Comparison of ENCODE assay signal across 18 cellular contexts in genomic region chr21:42500736-42501135, GRCh38. TPM values are rescaled to one million over a fixed set of nuclear protein-coding genes. Genes with fewer than 3 reads are reported as not detected.
DNase-seq lines count a peak whose midpoint lies in the region; ATAC-seq and TF ChIP-seq lines count a peak whose summit lies in the region.
"Had no signal": no experiment of that assay in that cellular context is flagged by ENCODE, and none has a peak within 500 bp of the region (broad histone marks: within the 10 kb centered on the region; RNA-seq: fewer than 3 reads in every experiment).

No MANE protein-coding gene starts in this region.

- no peak overlapping the region for H4K5ac ChIP-seq in H9 (ENCODE audit: insufficient read length, low read depth, low read length)

- H3K4me2 ChIP-seq in PC-9 (peak overlapping the region; percentile 30), neural cell (ENCODE audit: low read length) (no peak overlapping the region), H9 (ENCODE audit: insufficient read depth, insufficient read length, low read length) (no peak overlapping the region)
- H3K4me2 ChIP-seq: BLaER1 treated with 17β-estradiol and CSF1 and Interleukin-3, amounts not matched to agents 10 nM and 100 nM had no signal

- no peak for TF ChIP-seq RAD21 in Ishikawa (IDR thresholded peaks at IDR 0.05; ENCODE audit: low read depth)
- no peak for TF ChIP-seq RAD21 in neural cell (conservative IDR thresholded peaks at IDR 0.05)

- H3K18ac ChIP-seq in H9 (ENCODE audit: insufficient read length, low read depth, low read length): no peak overlapping the region

- POLR2A ChIA-PET in PC-9 (lab: Charles Lee; ENCODE audit: unreplicated experiment): interaction anchor here (0.6 to 0.7 kb wide), 2 partner anchors 35 to 93 kb away, joined by 6 to 8 read pairs; no protein-coding TSS in a partner anchor

- H3K4me1 ChIP-seq in PC-9 (replicated peaks; ENCODE audit: insufficient read depth) (peaks cover 27% of the 10 kb centered on the region), H9 (ENCODE audit: insufficient read depth, low read length) (no peaks in the 10 kb centered on the region)

- TF ChIP-seq CTCF in PC-9 (conservative IDR thresholded peaks at IDR 0.05) (no peak), epithelial cell of esophagus (IDR thresholded peaks at IDR 0.05; ENCODE audit: insufficient read depth, low read depth, low read length, missing control alignments) (no peak), neural cell (IDR thresholded peaks at IDR 0.05; ENCODE audit: poor library complexity, severe bottlenecking) (no peak), H9 (conservative IDR thresholded peaks at IDR 0.05) (no peak)

- H3K79me1 ChIP-seq in H9 (ENCODE audit: insufficient read depth, low read depth, low read length, poor library complexity, severe bottlenecking): no peaks in the 10 kb centered on the region

- no peak overlapping the region for H2BK120ac ChIP-seq in H9 (ENCODE audit: low read depth, low read length, poor library complexity, severe bottlenecking)

- H3K27me3 Mint-ChIP-seq in H9 (ENCODE audit: low read depth): peaks cover under 1% of the 10 kb centered on the region

- no peak overlapping the region for H2BK5ac ChIP-seq in H9 (ENCODE audit: insufficient read length, low read length)

- no TSS peak for BruUV-seq in PC-9 (replicated peaks; lab: Mats Ljungman, UMichigan)

- H3K23me2 ChIP-seq in H9 (ENCODE audit: insufficient read length, low read depth, low read length, poor library complexity, severe bottlenecking): peaks cover 10% of the 10 kb centered on the region

- H3K27me3 ChIP-seq in PC-9 (ENCODE audit: insufficient read depth, low read depth) (no peaks in the 10 kb centered on the region), neural cell (ENCODE audit: insufficient read depth, low read depth, low read length) (no peaks in the 10 kb centered on the region), H9 (ENCODE audit: insufficient read depth, low read length) (no peaks in the 10 kb centered on the region)
- H3K27me3 ChIP-seq: BLaER1 treated with 17β-estradiol and CSF1 and Interleukin-3, amounts not matched to agents 10 nM and 100 nM had no signal

- H3K79me2 ChIP-seq in PC-9 (ENCODE audit: low read depth) (no peaks in the 10 kb centered on the region), neural cell (replicated peaks; ENCODE audit: insufficient read depth, low read length) (no peaks in the 10 kb centered on the region), H9 (ENCODE audit: insufficient read depth, low read length) (no peaks in the 10 kb centered on the region)

- H4K20me1 ChIP-seq in PC-9 (ENCODE audit: insufficient read depth) (no peaks in the 10 kb centered on the region), neural cell (ENCODE audit: insufficient read depth) (no peaks in the 10 kb centered on the region), H9 (ENCODE audit: control insufficient read depth, insufficient read depth, insufficient read length) (no peaks in the 10 kb centered on the region)
- H4K20me1 ChIP-seq: BLaER1 treated with 17β-estradiol and CSF1 and Interleukin-3, amounts not matched to agents 10 nM and 100 nM had no signal

- no peak overlapping the region for H3K56ac ChIP-seq in H9 (ENCODE audit: insufficient read length, low read depth, low read length)

- TF ChIP-seq EP300 in Ishikawa (IDR thresholded peaks at IDR 0.05; ENCODE audit: borderline replicate concordance) (no peak), neural cell (conservative IDR thresholded peaks at IDR 0.05; ENCODE audit: poor library complexity, severe bottlenecking) (no peak)

- H3K4ac ChIP-seq in H9 (ENCODE audit: low read depth, low read length): no peak overlapping the region

- H2BK12ac ChIP-seq in H9 (ENCODE audit: insufficient read length, low read depth, low read length): no peak overlapping the region

- no peak overlapping the region for H2BK20ac ChIP-seq in H9 (ENCODE audit: low read depth, low read length, poor library complexity, severe bottlenecking)

- H3K23ac ChIP-seq in H9 (ENCODE audit: insufficient read length, low read depth, low read length): no peak overlapping the region

- no peak overlapping the region for H4K8ac ChIP-seq in H9 (replicated peaks; ENCODE audit: insufficient read length, low read depth, low read length)

- H3K14ac ChIP-seq in H9 (ENCODE audit: insufficient read depth, low read length): no peak overlapping the region

- no peaks in the 10 kb centered on the region for H3K36me3 Mint-ChIP-seq in H9 (ENCODE audit: insufficient read depth in 1 of 3, low read depth in 3 of 3)
- H3K36me3 Mint-ChIP-seq: CD4-positive, CD25-positive, alpha-beta regulatory T cell had no signal

- H3K36me3 ChIP-seq in PC-9 (ENCODE audit: low read depth): no peaks in the 10 kb centered on the region
- no peaks in the 10 kb centered on the region for H3K36me3 ChIP-seq in neural cell (ENCODE audit: insufficient read depth, low read length)
- H3K36me3 ChIP-seq: BLaER1 treated with 17β-estradiol and CSF1 and Interleukin-3, amounts not matched to agents 10 nM and 100 nM had no signal

- H2AK5ac ChIP-seq in H9 (ENCODE audit: insufficient read length, low read length): no peak overlapping the region

- H3K9ac ChIP-seq in neural cell (ENCODE audit: low read length): no peak overlapping the region
- H3K9ac ChIP-seq in H9 (ENCODE audit: extremely low read depth, insufficient read length, low read length): no peak overlapping the region
- H3K9ac ChIP-seq: BLaER1 treated with 17β-estradiol and CSF1 and Interleukin-3, amounts not matched to agents 10 nM and 100 nM had no signal

- no peak overlapping the region for H3K4me3 Mint-ChIP-seq in H9
- H3K4me3 Mint-ChIP-seq: CD4-positive, CD25-positive, alpha-beta regulatory T cell; HFFc6 had no signal

- ATAC-seq in HG02970 (IDR thresholded peaks at IDR 0.05; ENCODE audit: low FRiP score, unreplicated experiment): no peak
- no peak for ATAC-seq in GM21528 (IDR thresholded peaks at IDR 0.05; ENCODE audit: low FRiP score, unreplicated experiment)
- ATAC-seq: GM12878 had no signal

- no peak overlapping the region for H4K91ac ChIP-seq in H9 (ENCODE audit: insufficient read length, low read depth, low read length)

- CTCF ChIA-PET in PC-9 (lab: Charles Lee): no interaction called here

- H3K4me1 Mint-ChIP-seq in H9: peaks cover 15 to 17% of the 10 kb centered on the region in 2 experiments

- no CpG with 5 or more reads among the region's 5 CpGs for WGBS in H9 (ENCODE audit: extremely low coverage, insufficient read length, low lambda C conversion rate)

- H3K9me2 ChIP-seq in PC-9 (ENCODE audit: insufficient read depth): no peaks in the 10 kb centered on the region
- H3K9me2 ChIP-seq in neural cell (ENCODE audit: insufficient read depth, low read length): no peaks in the 10 kb centered on the region

- H3K9me3 ChIP-seq in PC-9 (ENCODE audit: insufficient read depth, low read depth): no peaks in the 10 kb centered on the region
- H3K9me3 ChIP-seq in neural cell (ENCODE audit: low read length): no peaks in the 10 kb centered on the region
- H3K9me3 ChIP-seq in H9 (ENCODE audit: control insufficient read depth, low read depth, low read length): no peaks in the 10 kb centered on the region
- H3K9me3 ChIP-seq: BLaER1 treated with 17β-estradiol and CSF1 and Interleukin-3, amounts not matched to agents 10 nM and 100 nM had no signal

- DNase-seq in PC-9 (peak; percentile 18 to 92), epithelial cell of esophagus (ENCODE audit: low read depth) (peak; percentile 54), activated T-cell treated with anti-CD3 and anti-CD28 coated beads for 4 hours (no peak), H9 (no peak)
- DNase-seq: ACHN; CD4-positive, CD25-positive, alpha-beta regulatory T cell; DMS79; HCEC 1CT; HFFc6 had no signal

- H3K4me3 ChIP-seq in PC-9 (no peak overlapping the region), epithelial cell of esophagus (ENCODE audit: low read length) (no peak overlapping the region), neural cell (ENCODE audit: low read length) (no peak overlapping the region)
- H3K4me3 ChIP-seq: BLaER1 treated with 17β-estradiol and CSF1 and Interleukin-3, amounts not matched to agents 10 nM and 100 nM; GM12878 had no signal

- no peak overlapping the region for H2AFZ ChIP-seq in PC-9
- H2AFZ ChIP-seq in neural cell (ENCODE audit: low read depth, low read length): no peak overlapping the region
- H2AFZ ChIP-seq in H9 (ENCODE audit: low read length): no peak overlapping the region

- no peak overlapping the region for H3K27ac Mint-ChIP-seq in H9
- H3K27ac Mint-ChIP-seq: CD4-positive, CD25-positive, alpha-beta regulatory T cell; HFFc6 had no signal

- no peaks in the 10 kb centered on the region for H3K9me3 Mint-ChIP-seq in H9
- H3K9me3 Mint-ChIP-seq: CD4-positive, CD25-positive, alpha-beta regulatory T cell; HFFc6 had no signal

- H3F3A ChIP-seq in PC-9 (ENCODE audit: insufficient read depth, low read depth) (peaks cover 6% of the 10 kb centered on the region; the same call in 1 of the 2 replicates), neural cell (ENCODE audit: insufficient read depth, low read length, poor library complexity, severe bottlenecking) (no peaks in the 10 kb centered on the region)

- intact Hi-C loops in PC-9 (cut with micrococcal nuclease; ENCODE audit: unreplicated experiment): no loop called here

- peak overlapping the region; percentile 66 for H3K27ac ChIP-seq in PC-9
- peak overlapping the region; percentile 67 for H3K27ac ChIP-seq in neural cell (ENCODE audit: low read length)
- no peak overlapping the region for H3K27ac ChIP-seq in H9 (ENCODE audit: insufficient read length, low read depth, low read length)
- H3K27ac ChIP-seq: BLaER1 treated with 17β-estradiol and CSF1 and Interleukin-3, amounts not matched to agents 10 nM and 100 nM; HL-60 had no signal

- H2BK15ac ChIP-seq in H9 (ENCODE audit: low read depth, low read length): no peak overlapping the region

- no peak overlapping the region for H3T11ph ChIP-seq in H9 (ENCODE audit: low read length)

TF ChIP-seq in Ishikawa, 13 proteins besides CTCF, POLR2A, EP300 and RAD21 (continues in another document):
- TF ChIP-seq ZBTB7A (IDR thresholded peaks at IDR 0.05; ENCODE audit: low read depth): no peak
- TF ChIP-seq MAX (IDR thresholded peaks at IDR 0.05): no peak
- TF ChIP-seq EGR1 (IDR thresholded peaks at IDR 0.05): no peak

TF ChIP-seq in neural cell, 6 proteins besides CTCF, POLR2A, EP300 and RAD21 (continues in another document):
- no peak for TF ChIP-seq SMC3 (conservative IDR thresholded peaks at IDR 0.05; ENCODE audit: poor library complexity)
- TF ChIP-seq MXI1 (conservative IDR thresholded peaks at IDR 0.05; ENCODE audit: poor library complexity, severe bottlenecking): no peak

RNA-seq across cellular contexts. Expression of gene RSPH1, which starts 4.7 kb away (rescaled TPM):
- total RNA-seq in PC-9 (2021) (4.3 and 8.0 TPM in 2 replicates), H9 (2021) (0.31 TPM in 1 of 2 replicates, not detected in the other)
- 0.58 and 1.3 TPM in 2 replicates for polyA plus RNA-seq in neural cell
- 0.58 and 0.73 TPM in 2 replicates for polyA minus RNA-seq in neural cell
- total RNA-seq: A172, H1, HFFc6 had no signal
- polyA plus RNA-seq: CD4-positive, CD25-positive, alpha-beta regulatory T cell had no signal

RNA-seq across cellular contexts. Expression of gene SLC37A1, which starts 12.9 kb away (rescaled TPM):
- total RNA-seq in PC-9 (2021): 23.5 and 26.7 TPM in 2 replicates
- polyA plus RNA-seq in neural cell: 60.7 and 64.4 TPM in 2 replicates
- polyA minus RNA-seq in neural cell: 67.8 and 75.7 TPM in 2 replicates
- total RNA-seq in H9 (2021): 34.8 and 37.7 TPM in 2 replicates
- total RNA-seq: HFFc6 had no signal

Comparison
In these comparisons a context has a peak if more than half of its experiments do, and no peak if none do; other contexts are left out.
1. DNase-seq: peak in PC-9 (2 of 2) and epithelial cell of esophagus (single experiment); none in activated T-cell treated with anti-CD3 and anti-CD28 coated beads for 4 hours (single experiment) and H9 (single experiment).